In the genomic region with DNA sequence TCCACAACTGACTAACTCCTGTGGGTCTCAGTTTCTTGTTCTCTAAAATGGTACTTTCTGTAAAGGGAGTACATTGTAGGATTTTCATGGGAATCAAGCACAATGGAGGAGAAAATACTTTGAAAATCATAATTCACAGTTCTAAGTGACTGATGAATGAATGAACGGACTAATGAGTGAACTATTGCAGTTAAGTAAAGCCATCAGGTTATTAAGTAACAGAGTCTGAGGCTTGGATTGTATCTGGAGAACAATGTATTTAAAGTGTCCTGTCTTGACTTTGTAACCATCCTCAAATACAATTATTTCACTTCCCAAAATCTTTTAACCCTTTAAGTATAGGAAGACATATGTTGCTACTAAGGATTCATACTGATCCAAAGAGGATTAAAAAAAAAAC, we compare ENCODE assay signal across 21 cellular contexts. TPM values are rescaled to one million over a fixed set of nuclear protein-coding genes. Genes with fewer than 3 reads are reported as not detected.
DNase-seq lines count a peak whose midpoint lies in the region; ATAC-seq, FAIRE-seq and TF ChIP-seq lines count a peak whose summit lies in the region.
"Had no signal": no experiment of that assay in that cellular context is flagged by ENCODE, and none has a peak within 500 bp of the region (broad histone marks: within the 10 kb centered on the region; RNA-seq: fewer than 3 reads in every experiment).

No MANE protein-coding gene starts in this region.

- intact Hi-C loops in left ventricle myocardium superior (cut with micrococcal nuclease) = no loop called here

- H3K27ac ChIP-seq in OCI-LY3 (ENCODE audit: low read length) = no peak overlapping the region
- no peak overlapping the region for H3K27ac ChIP-seq in hepatocyte
- H3K27ac ChIP-seq: C4-2B had no signal

- 59% methylated on average over 1 of the region's 1 CpG for WGBS in hepatocyte (ENCODE audit: low lambda C conversion rate, missing lambda C conversion rate)

- no peaks in the 10 kb centered on the region for H3K36me3 ChIP-seq in OCI-LY3 (replicated peaks; ENCODE audit: low read depth, low read length)
- no peaks in the 10 kb centered on the region for H3K36me3 ChIP-seq in hepatocyte (replicated peaks; ENCODE audit: insufficient read depth, low read depth)
- H3K36me3 ChIP-seq: BE2C had no signal

- DNase-seq in H54 (ENCODE audit: insufficient read length, low spot score) (no peak), hepatocyte (ENCODE audit: low spot score) (no peak), renal cortical epithelial cell (ENCODE audit: low read depth) (peak; percentile 83), left ventricle myocardium superior (no peak), occipital lobe (lab: John Stamatoyannopoulos, UW) (no peak)
- DNase-seq: BE2C; CD4-positive, alpha-beta memory T cell; DND-41; GDM1; GOT3; HCEC 1CT; HFFc6; KG1 had no signal

- H3K9me3 ChIP-seq in OCI-LY3 (ENCODE audit: insufficient read depth, low read length) = no peaks in the 10 kb centered on the region
- no peaks in the 10 kb centered on the region for H3K9me3 ChIP-seq in hepatocyte (ENCODE audit: low read depth)
- H3K9me3 ChIP-seq: BE2C had no signal

- no peaks in the 10 kb centered on the region for H3K9me2 ChIP-seq in hepatocyte (replicated peaks; ENCODE audit: insufficient read depth)

- H3K4me3 ChIP-seq in OCI-LY3 (ENCODE audit: low read length) (peak overlapping the region; percentile 30), hepatocyte (no peak overlapping the region)

- H3K4me1 ChIP-seq in OCI-LY3 (ENCODE audit: low read length) = peaks cover 24% of the 10 kb centered on the region
- H3K4me1 ChIP-seq in hepatocyte (ENCODE audit: insufficient read depth) = peaks cover 7% of the 10 kb centered on the region
- H3K4me1 ChIP-seq: BE2C had no signal

- H3K79me2 ChIP-seq in OCI-LY3 (ENCODE audit: low read length) (no peaks in the 10 kb centered on the region), hepatocyte (no peaks in the 10 kb centered on the region)

- H3K9ac ChIP-seq in OCI-LY3 (ENCODE audit: low read length) = no peak overlapping the region

- H4K20me1 ChIP-seq in OCI-LY3 (ENCODE audit: insufficient read depth, low read length) (no peaks in the 10 kb centered on the region), hepatocyte (ENCODE audit: insufficient read depth, poor library complexity, severe bottlenecking) (no peaks in the 10 kb centered on the region)

- H2AFZ ChIP-seq in OCI-LY3 (ENCODE audit: low read depth, low read length) = no peak overlapping the region
- no peak overlapping the region for H2AFZ ChIP-seq in hepatocyte

- no peak for TF ChIP-seq POLR2A in H54 (IDR thresholded peaks at IDR 0.05; ENCODE audit: low read depth, low read length)

- no peak for TF ChIP-seq CTCF in OCI-LY3 (IDR thresholded peaks at IDR 0.05; ENCODE audit: low read depth, low read length)
- no peak for TF ChIP-seq CTCF in hepatocyte (IDR thresholded peaks at IDR 0.05; ENCODE audit: poor library complexity)

- FAIRE-seq in H54 (lab: Jason Lieb, UNC) = peak; percentile 11
- FAIRE-seq: A204.1, D721Med had no signal

- no peaks in the 10 kb centered on the region for H3K27me3 ChIP-seq in OCI-LY3 (ENCODE audit: low read depth, low read length)
- no peaks in the 10 kb centered on the region for H3K27me3 ChIP-seq in hepatocyte
- H3K27me3 ChIP-seq: BE2C had no signal

- H3K4me2 ChIP-seq in OCI-LY3 (ENCODE audit: low read length) (peak overlapping the region; percentile 67), hepatocyte (peak overlapping the region; percentile 37)

- ATAC-seq in left ventricle myocardium superior = no peak
- ATAC-seq in GM21515 (IDR thresholded peaks at IDR 0.05; ENCODE audit: unreplicated experiment) = no peak

RNA-seq across cellular contexts. Expression of a gene that starts 13.1 kb away (rescaled TPM):
- total RNA-seq in hepatocyte (40.3 and 46.5 TPM in 2 replicates), renal cortical epithelial cell (4.7 and 24.0 TPM in 2 replicates), left ventricle myocardium superior (104 TPM), occipital lobe (7.5 TPM)
- polyA plus RNA-seq in hepatocyte = 31.9 and 32.0 TPM in 2 replicates

RNA-seq across cellular contexts. Expression of a gene that starts 56.0 kb away (rescaled TPM):
- total RNA-seq in hepatocyte (not detected in 2 replicates), renal cortical epithelial cell (0.35 TPM in 1 of 2 replicates, not detected in the other), left ventricle myocardium superior (not detected), occipital lobe (not detected)
- not detected in 2 replicates for polyA plus RNA-seq in hepatocyte
- total RNA-seq: CD4-positive, alpha-beta memory T cell; HFFc6; HT-29 had no signal
- polyA plus RNA-seq: AG04450; CD4-positive, alpha-beta memory T cell; IgD-negative memory B cell had no signal
